Comparison of ENCODE assay signal across 17 cellular contexts in genomic region chr16:24577167-24577566, GRCh38. TPM values are rescaled to one million over a fixed set of nuclear protein-coding genes. Genes with fewer than 3 reads are reported as not detected.
DNase-seq lines count a peak whose midpoint lies in the region; ATAC-seq and TF ChIP-seq lines count a peak whose summit lies in the region.
"Had no signal": no experiment of that assay in that cellular context is flagged by ENCODE, and none has a peak within 500 bp of the region (broad histone marks: within the 10 kb centered on the region; RNA-seq: fewer than 3 reads in every experiment).

No MANE protein-coding gene starts in this region.

- DNase-seq in HT1080 (ENCODE audit: low read depth) (peak; percentile 3), brain microvascular endothelial cell (peak; percentile 10), HUDEP-2 (lab: John Stamatoyannopoulos, UW; ENCODE audit: unreplicated experiment in 76 of 76) (no peak), ascending aorta (ENCODE audit: low spot score in 2 of 2) (no peak)
- DNase-seq: ACHN, COR-L47, H9, KG1, NCI-H1436 treated with DMSO at 0.1 percent for 48 hours, NCI-H2081, NCI-H510A treated with DMSO at 0.1 percent for 48 hours, NCI-H82, PC-3 had no signal

- no peak overlapping the region for H3K4me3 ChIP-seq in brain microvascular endothelial cell (ENCODE audit: low read depth, low read length)
- no peak overlapping the region for H3K4me3 ChIP-seq in ascending aorta

- ATAC-seq in esophagus mucosa (peak; percentile 45), HG03354 (IDR thresholded peaks at IDR 0.05; ENCODE audit: poor library complexity, severe bottlenecking, unreplicated experiment) (no peak), GM18861 (IDR thresholded peaks at IDR 0.05; ENCODE audit: unreplicated experiment) (no peak)
- ATAC-seq: PC-3 had no signal

- H3K27me3 ChIP-seq in brain microvascular endothelial cell (replicated peaks), result no peaks in the 10 kb centered on the region
- H3K27me3 ChIP-seq in ascending aorta, result no peaks in the 10 kb centered on the region

- intact Hi-C loops in ascending aorta (cut with DNase I), result loop anchor here (5.0 kb wide), 1 partner anchor 220 kb away; no protein-coding TSS in a partner anchor

- H3K9me3 ChIP-seq in ascending aorta, result no peaks in the 10 kb centered on the region

- H3K4me1 ChIP-seq in ascending aorta, result no peaks in the 10 kb centered on the region

- in situ Hi-C loops in brain microvascular endothelial cell (cut with HindIII; ENCODE audit: low pct_ligation_motif_present, low sequenced_read_pairs), result no loop called here

- TF ChIP-seq CTCF in brain microvascular endothelial cell (IDR thresholded peaks at IDR 0.05; ENCODE audit: low read depth, low read length, missing control alignments) (no peak), ascending aorta (IDR thresholded peaks at IDR 0.05) (no peak)

- H3K36me3 ChIP-seq in brain microvascular endothelial cell (replicated peaks), result peaks cover 4% of the 10 kb centered on the region
- H3K36me3 ChIP-seq in ascending aorta, result no peaks in the 10 kb centered on the region

- H3K27ac ChIP-seq in brain microvascular endothelial cell (no peak overlapping the region), ascending aorta (no peak overlapping the region)
- H3K27ac ChIP-seq: HL-60 had no signal

RNA-seq across cellular contexts. Expression of gene RBBP6, which starts 37.8 kb away (rescaled TPM):
- 13.9 and 15.4 TPM in 2 replicates for total RNA-seq in HT1080 (2014; rRNA removed; shearing (Covaris generic))
- polyA plus RNA-seq in HT1080 (2015; cell fraction: cytosol; rRNA removed), result 19.0 and 25.9 TPM in 2 replicates
- 72.8 and 79.7 TPM in 2 replicates for polyA plus RNA-seq in HT1080 (2015; cell fraction: nucleus; rRNA removed)
- total RNA-seq in esophagus mucosa, result 28.4 TPM
- 96.1 TPM for total RNA-seq in ascending aorta

Comparison
In these comparisons a context has a peak if more than half of its experiments do, and no peak if none do; other contexts are left out.
1. DNase-seq: peak in HT1080 (single experiment) and brain microvascular endothelial cell (single experiment); none in HUDEP-2 (0 of 76) and ascending aorta (0 of 2).